In genomic region chr6:40999498-41000070, GRCh38 we compare ENCODE assay signal across 9 cellular contexts. TPM values are rescaled to one million over a fixed set of nuclear protein-coding genes. Genes with fewer than 3 reads are reported as not detected.
DNase-seq lines count a peak whose midpoint lies in the region; ATAC-seq and TF ChIP-seq lines count a peak whose summit lies in the region.
"Had no signal": no experiment of that assay in that cellular context is flagged by ENCODE, and none has a peak within 500 bp of the region (broad histone marks: within the 10 kb centered on the region; RNA-seq: fewer than 3 reads in every experiment).

No MANE protein-coding gene starts in this region.

- intact Hi-C loops in MCF 10A (cut with micrococcal nuclease) (no loop called here), mammary epithelial cell (cut with micrococcal nuclease) (no loop called here)

- H2BK5ac ChIP-seq in mesenchymal stem cell (ENCODE audit: low read depth, low read length, poor library complexity, severe bottlenecking) = no peak overlapping the region

- no peak overlapping the region for H2AFZ ChIP-seq in mammary epithelial cell (ENCODE audit: low read depth, low read length)
- no peak overlapping the region for H2AFZ ChIP-seq in mesenchymal stem cell (ENCODE audit: low read depth, low read length)

- no peaks in the 10 kb centered on the region for H3K79me2 ChIP-seq in mammary epithelial cell (ENCODE audit: insufficient read depth, low read length)

- no peak for TF ChIP-seq CTCF in MCF 10A (IDR thresholded peaks at IDR 0.05; ENCODE audit: unreplicated experiment)
- peak in 1 of 2 donors; percentile 8 for TF ChIP-seq CTCF in mammary epithelial cell (conservative IDR thresholded peaks at IDR 0.05 in 1 of 2, IDR thresholded peaks at IDR 0.05 in 1 of 2; ENCODE audit: extremely low read depth in 1 of 2, insufficient read depth in 1 of 2, low read depth in 1 of 2, low read length in 2 of 2)
- TF ChIP-seq CTCF in choroid plexus epithelial cell (conservative IDR thresholded peaks at IDR 0.05; ENCODE audit: low read depth, low read length) = peak; percentile 40

- no peaks in the 10 kb centered on the region for H4K20me1 ChIP-seq in mammary epithelial cell (ENCODE audit: insufficient read depth, low read length)

- ATAC-seq in HG03045 (IDR thresholded peaks at IDR 0.05; ENCODE audit: unreplicated experiment) = no peak

- H3K27ac Mint-ChIP-seq in MCF 10A (ENCODE audit: low read depth, unreplicated experiment) = no peak overlapping the region
- H3K27ac Mint-ChIP-seq: activated naive CD8-positive, alpha-beta T cell had no signal

- dilution Hi-C loops in mammary epithelial cell (cut with HindIII; ENCODE audit: low sequenced_read_pairs) = no loop called here

- no peak overlapping the region for H3K4ac ChIP-seq in mesenchymal stem cell (ENCODE audit: low read depth in 1 of 2, low read length in 2 of 2)

- CTCF ChIA-PET in MCF 10A (lab: Yijun Ruan, JAX) (interaction anchor here (0.6 to 2.5 kb wide), 3 partner anchors 8 to 1013 kb away, joined by 3 to 12 read pairs (median 11); no protein-coding TSS in a partner anchor), mammary epithelial cell (lab: Charles Lee; ENCODE audit: low non-redundant PET) (interaction anchor here (0.7 kb wide), 1 partner anchor 22 kb away, joined by 3 read pairs; no protein-coding TSS in a partner anchor)

- H3K4me2 ChIP-seq in mammary epithelial cell (ENCODE audit: insufficient read depth, low read depth, low read length) = no peak overlapping the region
- no peak overlapping the region for H3K4me2 ChIP-seq in mesenchymal stem cell (ENCODE audit: low read length, poor library complexity, severe bottlenecking)

- 83% methylated on average over 5 of the region's 5 CpGs for WGBS in mammary epithelial cell (ENCODE audit: low coverage, missing lambda C conversion rate)
- WGBS in mesenchymal stem cell = 64% methylated on average over 4 of the region's 5 CpGs

- BruUV-seq in MCF 10A (replicated peaks; lab: Mats Ljungman, UMichigan) = no TSS peak
- BruUV-seq in mammary epithelial cell (replicated peaks; lab: Mats Ljungman, UMichigan) = no TSS peak

- POLR2A ChIA-PET in MCF 10A (lab: Yijun Ruan, JAX) = no interaction called here

- peaks cover 28% of the 10 kb centered on the region for H3K27me3 Mint-ChIP-seq in MCF 10A (ENCODE audit: insufficient read depth, unreplicated experiment)

- no peak overlapping the region for H2BK12ac ChIP-seq in mesenchymal stem cell (ENCODE audit: low read length in 2 of 2)

- no peak overlapping the region for H3K23ac ChIP-seq in mesenchymal stem cell (ENCODE audit: low read length in 2 of 2)

- no peaks in the 10 kb centered on the region for H3K79me1 ChIP-seq in mesenchymal stem cell (replicated peaks; ENCODE audit: low read length, poor library complexity, severe bottlenecking)

- H4K8ac ChIP-seq in mesenchymal stem cell (ENCODE audit: low read length) = no peak overlapping the region

- H3K27me3 ChIP-seq in mammary epithelial cell (ENCODE audit: insufficient read depth, low read length) (no peaks in the 10 kb centered on the region), mesenchymal stem cell (ENCODE audit: control insufficient read depth in 1 of 2, insufficient read depth in 1 of 2, low read length in 2 of 2) (peaks cover 10 to 19% of the 10 kb centered on the region in 2 experiments)

- no peak overlapping the region for H2BK120ac ChIP-seq in mesenchymal stem cell (ENCODE audit: low read depth, low read length)

- no peak overlapping the region for H3K4me3 ChIP-seq in mammary epithelial cell (replicated peaks in 1 of 3; ENCODE audit: insufficient read depth in 1 of 3, low read depth in 2 of 3, low read length in 3 of 3)
- H3K4me3 ChIP-seq in choroid plexus epithelial cell (ENCODE audit: low read depth, low read length) = no peak overlapping the region
- H3K4me3 ChIP-seq in mesenchymal stem cell (ENCODE audit: insufficient read depth in 1 of 2, low read depth in 1 of 2, low read length in 2 of 2) = no peak overlapping the region

- peak overlapping the region; percentile 28 for H2AK5ac ChIP-seq in mesenchymal stem cell (ENCODE audit: low read length, severe bottlenecking)

- no peak overlapping the region for H3K9ac ChIP-seq in mammary epithelial cell (ENCODE audit: insufficient read depth, low read length)
- H3K9ac ChIP-seq in mesenchymal stem cell (ENCODE audit: low read length) = no peak overlapping the region

- H3K4me1 Mint-ChIP-seq in MCF 10A (ENCODE audit: insufficient read depth, unreplicated experiment) = peaks cover 14% of the 10 kb centered on the region

- H3K18ac ChIP-seq in mesenchymal stem cell (ENCODE audit: low read depth in 1 of 2, low read length in 2 of 2) = peak overlapping the region in 1 of 2 experiments; percentile 61

- H3K4me3 Mint-ChIP-seq in MCF 10A (ENCODE audit: unreplicated experiment) = no peak overlapping the region
- H3K4me3 Mint-ChIP-seq: activated naive CD8-positive, alpha-beta T cell had no signal

- no peak overlapping the region for H3K27ac ChIP-seq in mammary epithelial cell (ENCODE audit: insufficient read depth, low read depth, low read length)
- no peak overlapping the region for H3K27ac ChIP-seq in mesenchymal stem cell (ENCODE audit: low read length, poor library complexity, severe bottlenecking)

- in situ Hi-C loops in mammary epithelial cell (cut with MboI; ENCODE audit: low sequenced_read_pairs in 2 of 2) = no loop called here

- H3K4me1 ChIP-seq in mammary epithelial cell (ENCODE audit: insufficient read depth, low read length) (peaks cover 8% of the 10 kb centered on the region), mesenchymal stem cell (ENCODE audit: control insufficient read depth, insufficient read depth, low read depth, low read length) (peaks cover 11% of the 10 kb centered on the region)

- no peaks in the 10 kb centered on the region for H3K36me3 Mint-ChIP-seq in MCF 10A (ENCODE audit: insufficient read depth, unreplicated experiment)
- H3K36me3 Mint-ChIP-seq: activated naive CD8-positive, alpha-beta T cell had no signal

- no peak overlapping the region for H4K91ac ChIP-seq in mesenchymal stem cell (ENCODE audit: low read length)

- H3K36me3 ChIP-seq in mammary epithelial cell (ENCODE audit: insufficient read depth, low read length) = no peaks in the 10 kb centered on the region
- no peaks in the 10 kb centered on the region for H3K36me3 ChIP-seq in mesenchymal stem cell (ENCODE audit: control insufficient read depth in 1 of 2, insufficient read depth in 2 of 2, low read depth in 1 of 2, low read length in 2 of 2)

- no peaks in the 10 kb centered on the region for H3K9me3 Mint-ChIP-seq in MCF 10A (ENCODE audit: unreplicated experiment)

- H3K9me3 ChIP-seq in mammary epithelial cell (replicated peaks; ENCODE audit: insufficient read depth, low read length) = no peaks in the 10 kb centered on the region
- no peaks in the 10 kb centered on the region for H3K9me3 ChIP-seq in mesenchymal stem cell (ENCODE audit: control insufficient read depth, low read length)

- DNase-seq in MCF 10A (ENCODE audit: unreplicated experiment) (peak; percentile 50), mammary epithelial cell (no peak), NCI-H510A (lab: John Stamatoyannopoulos, UW) (peak; percentile 21), choroid plexus epithelial cell (ENCODE audit: low read depth) (peak; percentile 39), mesenchymal stem cell (peak; percentile 58), superior temporal gyrus (ENCODE audit: extremely low spot score) (no peak), putamen (ENCODE audit: low spot score) (no peak)

- no peak overlapping the region for H2BK15ac ChIP-seq in mesenchymal stem cell (ENCODE audit: low read depth, poor library complexity, severe bottlenecking)

- no peak overlapping the region for H3K14ac ChIP-seq in mesenchymal stem cell (ENCODE audit: low read length in 2 of 2)

RNA-seq across cellular contexts. Expression of gene UNC5CL, which starts 39.4 kb away (rescaled TPM):
- total RNA-seq in MCF 10A (2022) (0.19 and 0.59 TPM in 2 replicates), mammary epithelial cell (under 1 TPM; 0.50 to 0.54 TPM)
- 0.19 TPM for polyA plus RNA-seq in mammary epithelial cell
- not detected for polyA minus RNA-seq in mammary epithelial cell
- 0.11 TPM for polyA plus RNA-seq in mesenchymal stem cell (2013, experiment 1 of 2)
- 0.08 TPM for polyA plus RNA-seq in mesenchymal stem cell (2013, experiment 2 of 2)

RNA-seq across cellular contexts. Expression of gene TSPO2, which starts 42.7 kb away (rescaled TPM):
- not detected in 2 replicates for total RNA-seq in MCF 10A (2022)
- not detected for total RNA-seq in mammary epithelial cell
- not detected for polyA plus RNA-seq in mammary epithelial cell
- not detected for polyA minus RNA-seq in mammary epithelial cell
- polyA plus RNA-seq in mesenchymal stem cell (2013, experiment 1 of 2) = not detected
- not detected for polyA plus RNA-seq in mesenchymal stem cell (2013, experiment 2 of 2)

RNA-seq across cellular contexts. Expression of gene APOBEC2, which starts 53.4 kb away (rescaled TPM):
- total RNA-seq in MCF 10A (2022) = not detected in 2 replicates
- not detected for total RNA-seq in mammary epithelial cell
- not detected for polyA plus RNA-seq in mammary epithelial cell
- polyA minus RNA-seq in mammary epithelial cell = not detected
- polyA plus RNA-seq in mesenchymal stem cell (2013, experiment 1 of 2) = not detected
- not detected for polyA plus RNA-seq in mesenchymal stem cell (2013, experiment 2 of 2)

Comparison
In these comparisons a context has a peak if more than half of its experiments do, and no peak if none do; other contexts are left out.
1. DNase-seq: peak in MCF 10A (single experiment), NCI-H510A (single experiment), choroid plexus epithelial cell (single experiment) and mesenchymal stem cell (single experiment); none in mammary epithelial cell (single experiment), superior temporal gyrus (single experiment) and putamen (single experiment).